Comparison of ENCODE assay signal across 9 cellular contexts in genomic region chr22:36378080-36378788, GRCh38. TPM values are rescaled to one million over a fixed set of nuclear protein-coding genes. Genes with fewer than 3 reads are reported as not detected.
DNase-seq lines count a peak whose midpoint lies in the region; ATAC-seq and TF ChIP-seq lines count a peak whose summit lies in the region.
"Had no signal": no experiment of that assay in that cellular context is flagged by ENCODE, and none has a peak within 500 bp of the region (broad histone marks: within the 10 kb centered on the region; RNA-seq: fewer than 3 reads in every experiment).

No MANE protein-coding gene starts in this region.

- H3K36me3 ChIP-seq in heart left ventricle (peaks cover 0 to 51% (median 48%) of the 10 kb centered on the region in 9 donors), upper lobe of left lung (peaks cover 0 to 55% (median 8%) of the 10 kb centered on the region in 4 donors)

- no peak for TF ChIP-seq CTCF in heart left ventricle (IDR thresholded peaks at IDR 0.05)
- TF ChIP-seq CTCF in brain (conservative IDR thresholded peaks at IDR 0.05): no peak
- TF ChIP-seq CTCF in upper lobe of left lung (IDR thresholded peaks at IDR 0.05): no peak

- 56 to 81% (median 63%) methylated on average over 13 of the region's 13 CpGs for WGBS in heart left ventricle, 4 donors
- 56 to 67% methylated on average over 13 of the region's 13 CpGs for WGBS in upper lobe of left lung, 2 donors

- H3K36me3 Mint-ChIP-seq in brain (peaks cover 9% of the 10 kb centered on the region), naive B cell (peaks cover 7 to 10% of the 10 kb centered on the region in 2 donors)

- H3K27ac ChIP-seq in heart left ventricle (peak overlapping the region in 11 of 12 donors; percentile 34 to 99 (median 61)), upper lobe of left lung (peak overlapping the region; percentile 81 to 95 (median 90))

- DNase-seq in heart left ventricle (no peak), cardiac septum (ENCODE audit: low spot score) (no peak), naive B cell (no peak), upper lobe of left lung (no peak), RPMI8226 (no peak)
- DNase-seq: occipital lobe had no signal

- no peaks in the 10 kb centered on the region for H3K9me3 Mint-ChIP-seq in brain
- no peaks in the 10 kb centered on the region for H3K9me3 Mint-ChIP-seq in naive B cell

- no peak for TF ChIP-seq EP300 in upper lobe of left lung (IDR thresholded peaks at IDR 0.05)

- H3K4me1 ChIP-seq in heart left ventricle (peaks cover 38 to 100% (median 97%) of the 10 kb centered on the region in 12 donors), upper lobe of left lung (peaks cover 94 to 100% (median 99%) of the 10 kb centered on the region in 4 donors)

- no peaks in the 10 kb centered on the region for H3K9me3 ChIP-seq in heart left ventricle
- no peaks in the 10 kb centered on the region for H3K9me3 ChIP-seq in upper lobe of left lung

- intact Hi-C loops in heart left ventricle (cut with DNase I) (loop anchor here in 1 of 10 donors (5.0 kb wide), 1 partner anchor 36 kb away; no protein-coding TSS in a partner anchor), cardiac septum (cut with DNase I) (no loop called here)

- TF ChIP-seq POLR2A in heart left ventricle (IDR thresholded peaks at IDR 0.05): no peak
- no peak for TF ChIP-seq POLR2A in upper lobe of left lung (IDR thresholded peaks at IDR 0.05)

- no peaks in the 10 kb centered on the region for H3K27me3 ChIP-seq in heart left ventricle
- H3K27me3 ChIP-seq in upper lobe of left lung: no peaks in the 10 kb centered on the region

- peaks cover 20% of the 10 kb centered on the region for H3K4me1 Mint-ChIP-seq in brain
- peaks cover 50 to 93% (median 84%) of the 10 kb centered on the region in 3 donors for H3K4me1 Mint-ChIP-seq in naive B cell

- H3K27me3 Mint-ChIP-seq in brain (no peaks in the 10 kb centered on the region), naive B cell (no peaks in the 10 kb centered on the region)

- H3K27ac Mint-ChIP-seq in brain (peak overlapping the region; percentile 1 to 80 (median 72)), naive B cell (peak overlapping the region; percentile 94 to 99 (median 99))

- no peak for ATAC-seq in heart left ventricle
- no peak for ATAC-seq in naive B cell (ENCODE audit: low read depth in 2 of 2)
- no peak for ATAC-seq in upper lobe of left lung (ENCODE audit: low FRiP score in 2 of 2)
- ATAC-seq in GM18909 (IDR thresholded peaks at IDR 0.05; ENCODE audit: poor library complexity, unreplicated experiment): no peak
- ATAC-seq in GM19324 (IDR thresholded peaks at IDR 0.05; ENCODE audit: low FRiP score, unreplicated experiment): no peak

- H3K4me3 ChIP-seq in heart left ventricle (peak overlapping the region in 1 of 12 donors; percentile 15), upper lobe of left lung (peak overlapping the region in 1 of 4 donors; percentile 12)

- H3K4me3 Mint-ChIP-seq in brain (peak overlapping the region in 1 of 5 experiments; percentile 24), naive B cell (peak overlapping the region; percentile 76 to 94 (median 84))

RNA-seq across cellular contexts. Expression of gene MYH9, which starts 9.5 kb away (rescaled TPM):
- 100 to 1,000 TPM; 126 to 482 (median 238) TPM for total RNA-seq in heart left ventricle
- 100 to 1,000 TPM; 109 to 407 TPM for polyA plus RNA-seq in heart left ventricle
- 282 TPM for total RNA-seq in cardiac septum
- polyA plus RNA-seq in brain (ENCODE audit: insufficient read depth, low read depth, low replicate concordance): 236 TPM
- 100 to 1,000 TPM in 1 of 6 donors, 10 to 100 TPM in 5; 17.3 to 255 (median 64.5) TPM for polyA plus RNA-seq in naive B cell (ENCODE audit: low read depth in 6 of 6)
- 100 to 1,000 TPM; 486 to 925 (median 599) TPM for total RNA-seq in upper lobe of left lung
